ENCODE assay signal across 19 cellular contexts in the genomic region with DNA sequence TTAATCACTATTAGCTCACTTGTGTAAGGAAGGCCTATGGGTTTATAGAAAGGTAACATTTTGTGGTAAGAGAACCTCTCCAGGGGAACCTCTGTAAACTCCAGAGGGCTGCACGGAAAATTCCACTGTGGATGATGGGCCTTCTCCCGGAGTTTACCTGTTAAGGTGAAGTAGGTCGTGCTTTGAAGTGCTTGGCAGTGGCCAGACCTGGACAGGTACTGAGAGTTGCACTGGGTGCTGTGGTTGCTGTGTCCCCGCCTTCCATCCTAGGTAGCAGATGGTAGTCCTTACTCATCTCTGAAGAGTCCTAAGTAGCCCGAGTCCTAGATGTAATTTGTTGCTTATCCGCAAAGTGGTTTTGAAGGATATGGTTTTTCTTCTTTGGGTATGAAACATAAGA.
DNase-seq lines count a peak whose midpoint lies in the region; ATAC-seq and TF ChIP-seq lines count a peak whose summit lies in the region.
"Had no signal": no experiment of that assay in that cellular context is flagged by ENCODE, and none has a peak within 500 bp of the region (broad histone marks: within the 10 kb centered on the region; RNA-seq: fewer than 3 reads in every experiment).

No MANE protein-coding gene starts in this region.

- H3K79me2 ChIP-seq in ACC112 (ENCODE audit: control insufficient read depth, insufficient read depth, low read length, unreplicated experiment) (peaks cover 92% of the 10 kb centered on the region), KMS-11 (ENCODE audit: insufficient read depth, low read depth) (peaks cover 52% of the 10 kb centered on the region; the same call in 1 of the 2 replicates)

- H3K23ac ChIP-seq in neuronal stem cell (ENCODE audit: low read depth, low read length, poor library complexity): no peak overlapping the region

- no peak overlapping the region for H2BK5ac ChIP-seq in neuronal stem cell (ENCODE audit: low read length)

- H3K14ac ChIP-seq in neuronal stem cell (ENCODE audit: low read length): no peak overlapping the region

- H3K18ac ChIP-seq in neuronal stem cell (ENCODE audit: low read length): peak overlapping the region; percentile 21

- 0 out of 2 replicates have a peak, but pooled peaks cover 6% of the 10 kb centered on the region for H4K20me1 ChIP-seq in KMS-11 (ENCODE audit: insufficient read depth)

- H3K36me3 ChIP-seq in ACC112 (ENCODE audit: insufficient read depth, low read length) (no peaks in the 10 kb centered on the region), KMS-11 (ENCODE audit: insufficient read depth) (no peaks in the 10 kb centered on the region), WERI-Rb-1 (no peaks in the 10 kb centered on the region; the same call in 1 of the 2 replicates), neuronal stem cell (replicated peaks in 1 of 2; ENCODE audit: control insufficient read depth in 2 of 2, insufficient read depth in 2 of 2, low read length in 2 of 2) (peaks cover 8 to 24% of the 10 kb centered on the region in 2 donors)

- no peak for TF ChIP-seq CTCF in KMS-11 (conservative IDR thresholded peaks at IDR 0.05; ENCODE audit: low read depth, low read length)
- no peak for TF ChIP-seq CTCF in WERI-Rb-1 (IDR thresholded peaks at IDR 0.05; ENCODE audit: low read depth, low read length)
- no peak for TF ChIP-seq CTCF in foreskin keratinocyte (conservative IDR thresholded peaks at IDR 0.05)

- no peaks in the 10 kb centered on the region for H3K9me3 ChIP-seq in WERI-Rb-1 (ENCODE audit: severe bottlenecking)
- no peaks in the 10 kb centered on the region for H3K9me3 ChIP-seq in neuronal stem cell (replicated peaks in 1 of 2; ENCODE audit: control insufficient read depth in 2 of 2, insufficient read depth in 1 of 2, low read depth in 1 of 2, low read length in 2 of 2)

- no CpG with 5 or more reads among the region's 6 CpGs for WGBS in neuronal stem cell (ENCODE audit: extremely low coverage in 2 of 2, insufficient read length in 2 of 2, insufficient replicate concordance in 1 of 2), 2 donors

- H3K4me2 ChIP-seq in KMS-11 (peak overlapping the region; percentile 72), neuronal stem cell (ENCODE audit: insufficient read depth, low read length, poor library complexity, severe bottlenecking) (no peak overlapping the region)

- H2AFZ ChIP-seq in ACC112 (ENCODE audit: low read length, unreplicated experiment) (no peak overlapping the region), KMS-11 (ENCODE audit: low read depth) (no peak overlapping the region), neuronal stem cell (ENCODE audit: low read length) (no peak overlapping the region)

- no peak overlapping the region for H4K91ac ChIP-seq in neuronal stem cell (ENCODE audit: low read depth, low read length, poor library complexity)

- H2AK5ac ChIP-seq in neuronal stem cell (ENCODE audit: low read depth, low read length): no peak overlapping the region

- H3K4me1 ChIP-seq in ACC112 (ENCODE audit: control insufficient read depth, insufficient read depth, low read length, unreplicated experiment) (peaks cover 59% of the 10 kb centered on the region), KMS-11 (ENCODE audit: low read depth, poor library complexity, severe bottlenecking) (peaks cover 93% of the 10 kb centered on the region), neuronal stem cell (ENCODE audit: control insufficient read depth in 2 of 2, insufficient read depth in 1 of 2, low read depth in 1 of 2, low read length in 2 of 2) (peaks cover 12 to 40% of the 10 kb centered on the region in 2 donors), foreskin keratinocyte (peaks cover 44% of the 10 kb centered on the region)

- H3K9ac ChIP-seq in KMS-11 (no peak overlapping the region), neuronal stem cell (ENCODE audit: low read depth, low read length, poor library complexity) (no peak overlapping the region)

- H2BK15ac ChIP-seq in neuronal stem cell (ENCODE audit: low read length): no peak overlapping the region

- H3K4ac ChIP-seq in neuronal stem cell (ENCODE audit: low read length): no peak overlapping the region

- no peak for ATAC-seq in foreskin keratinocyte
- ATAC-seq in HG02571 (IDR thresholded peaks at IDR 0.05; ENCODE audit: unreplicated experiment): no peak
- ATAC-seq in GM19463 (IDR thresholded peaks at IDR 0.05; ENCODE audit: unreplicated experiment): no peak
- ATAC-seq: T-helper 17 cell had no signal

- H3K79me1 ChIP-seq in neuronal stem cell (ENCODE audit: low read depth, low read length): peaks cover 10% of the 10 kb centered on the region

- H3K4me3 ChIP-seq in ACC112 (ENCODE audit: low read depth, low read length) (no peak overlapping the region), KMS-11 (IDR thresholded peaks at IDR 0.05; ENCODE audit: insufficient read depth, low read depth, low read length) (no peak overlapping the region), WERI-Rb-1 (ENCODE audit: low read depth, low read length) (no peak overlapping the region), neuronal stem cell (ENCODE audit: low read length in 2 of 2) (no peak overlapping the region)
- H3K4me3 ChIP-seq: skin epidermis had no signal

- no peak overlapping the region for H2BK12ac ChIP-seq in neuronal stem cell (ENCODE audit: low read length)

- no peak overlapping the region for H2BK120ac ChIP-seq in neuronal stem cell (ENCODE audit: low read depth, low read length)

- H3K27ac ChIP-seq in ACC112 (ENCODE audit: low read depth, low read length): peak overlapping the region; percentile 88
- H3K27ac ChIP-seq in KMS-11: peak overlapping the region; percentile 6; the same call in 1 of the 2 replicates
- peak overlapping the region; percentile 67 for H3K27ac ChIP-seq in WERI-Rb-1
- no peak overlapping the region for H3K27ac ChIP-seq in neuronal stem cell (replicated peaks; ENCODE audit: low read length)
- no peak overlapping the region for H3K27ac ChIP-seq in foreskin keratinocyte

- H3K27me3 ChIP-seq in ACC112 (ENCODE audit: insufficient read depth, low read length): no peaks in the 10 kb centered on the region
- no peaks in the 10 kb centered on the region for H3K27me3 ChIP-seq in KMS-11 (ENCODE audit: insufficient read depth, low read depth)
- no peaks in the 10 kb centered on the region for H3K27me3 ChIP-seq in WERI-Rb-1 (ENCODE audit: insufficient read depth, low read depth, severe bottlenecking)
- H3K27me3 ChIP-seq in neuronal stem cell (ENCODE audit: control insufficient read depth in 3 of 3, insufficient read depth in 3 of 3, low read depth in 1 of 3, low read length in 3 of 3): no peaks in the 10 kb centered on the region
- H3K27me3 ChIP-seq in foreskin keratinocyte: no peaks in the 10 kb centered on the region

- no peak overlapping the region for H4K8ac ChIP-seq in neuronal stem cell (ENCODE audit: low read depth, low read length)

- DNase-seq in WERI-Rb-1 (peak; percentile 71), neuronal stem cell (ENCODE audit: low spot score) (no peak), foreskin keratinocyte (no peak)
- no peak for DNase-seq in activated naive CD4-positive, alpha-beta T cell treated with anti-CD3 and anti-CD28 coated beads, Interleukin-2, amount 50 U/mL, for 16 hours
- DNase-seq: activated CD4-positive, alpha-beta T cell treated with anti-CD3 and anti-CD28 coated beads for 4 hours; activated naive CD4-positive, alpha-beta T cell; activated T-cell treated with anti-CD3 and anti-CD28 coated beads, Interleukin-2, amount 50 U/mL, for 48 hours; C1 segment of cervical spinal cord; NCI-H1417; NCI-H2107; NCI-H446 treated with DMSO at 0.1 percent for 48 hours; nucleus accumbens; stimulated activated CD4-positive, alpha-beta T cell treated with anti-CD3 and anti-CD28 coated beads, Interleukin-2, amount 100 ng/mL, for 24 hours; T-helper 17 cell had no signal

Comparison
In these comparisons a context has a peak if more than half of its experiments do, and no peak if none do; other contexts are left out.
1. H3K27ac ChIP-seq: peak in ACC112 (single experiment), KMS-11 (single experiment) and WERI-Rb-1 (single experiment); none in neuronal stem cell (single experiment) and foreskin keratinocyte (single experiment).